In the genomic region with DNA sequence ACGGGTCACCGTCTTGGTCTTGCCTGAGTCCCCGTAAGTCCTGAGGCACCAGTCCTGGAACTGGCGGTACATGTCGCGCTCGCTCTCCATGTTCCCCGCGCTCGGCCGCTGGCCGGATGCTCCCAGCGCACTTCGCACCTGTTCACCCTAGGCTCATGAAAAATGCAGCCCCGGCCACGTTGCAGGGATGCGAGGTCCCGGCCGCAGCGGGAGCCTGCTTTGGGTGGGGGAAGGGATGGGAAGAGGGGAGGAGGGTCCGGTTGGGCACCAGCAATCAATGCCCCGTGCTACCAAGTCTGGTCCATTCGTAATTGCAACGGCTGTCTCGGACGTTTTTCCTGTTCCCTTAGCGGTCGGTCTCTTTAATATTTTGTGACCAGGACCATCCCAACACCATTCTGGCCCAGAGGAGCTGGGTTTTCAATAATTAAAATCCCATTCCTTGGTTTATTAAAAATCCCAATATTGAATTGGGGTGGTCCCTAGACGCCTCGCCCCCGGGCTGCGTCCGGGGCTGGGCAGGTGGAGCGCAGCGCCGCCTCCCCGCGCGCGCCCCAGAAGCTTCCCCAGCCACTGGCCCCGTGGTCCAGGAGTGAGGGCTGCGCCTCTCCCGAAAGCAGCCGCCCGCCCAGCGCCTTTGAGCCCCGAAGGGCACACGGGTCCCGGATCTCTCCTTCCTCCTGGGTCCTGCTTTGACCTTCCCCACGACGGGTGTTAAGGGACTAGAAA, we compare ENCODE assay signal across 9 cellular contexts. TPM values are rescaled to one million over a fixed set of nuclear protein-coding genes. Genes with fewer than 3 reads are reported as not detected.
DNase-seq lines count a peak whose midpoint lies in the region; ATAC-seq and TF ChIP-seq lines count a peak whose summit lies in the region.
"Had no signal": no experiment of that assay in that cellular context is flagged by ENCODE, and none has a peak within 500 bp of the region (broad histone marks: within the 10 kb centered on the region; RNA-seq: fewer than 3 reads in every experiment).

No MANE protein-coding gene starts in this region.

- no peaks in the 10 kb centered on the region for H3K9me3 ChIP-seq in MM.1S (replicated peaks; ENCODE audit: insufficient read depth, low read length)
- no peaks in the 10 kb centered on the region for H3K9me3 ChIP-seq in muscle layer of duodenum (ENCODE audit: control insufficient read depth in 1 of 2, low read length in 2 of 2)

- H4K20me1 ChIP-seq in MM.1S (ENCODE audit: insufficient read depth, low read length) = no peaks in the 10 kb centered on the region

- H3F3A ChIP-seq in MM.1S (ENCODE audit: insufficient read depth, low read length) = no peaks in the 10 kb centered on the region

- H3K9me3 Mint-ChIP-seq in chondrocyte (ENCODE audit: low read depth) = no peaks in the 10 kb centered on the region

- H3K4me3 Mint-ChIP-seq in chondrocyte (ENCODE audit: unreplicated experiment) = peak overlapping the region; percentile 69

- no peak overlapping the region for H3K4me3 ChIP-seq in MM.1S (ENCODE audit: low read length)
- H3K4me3 ChIP-seq in muscle layer of duodenum (ENCODE audit: low read depth in 1 of 2, low read length in 2 of 2) = peak overlapping the region; percentile 38 to 81

- H3K27ac Mint-ChIP-seq in chondrocyte (ENCODE audit: unreplicated experiment) = no peak overlapping the region
- H3K27ac Mint-ChIP-seq: naive thymus-derived CD4-positive, alpha-beta T cell had no signal

- no peak overlapping the region for H3K9ac ChIP-seq in MM.1S (ENCODE audit: low read length)

- peak; percentile 76 for DNase-seq in COR-L47 (lab: John Stamatoyannopoulos, UW)
- DNase-seq in MM.1S = no peak
- no peak for DNase-seq in chondrocyte (ENCODE audit: low spot score)
- DNase-seq in SKM-1 treated with dmso at 0.1 percent for 144 hours (lab: John Stamatoyannopoulos, UW; ENCODE audit: unreplicated experiment) = no peak
- DNase-seq in activated CD8-positive, alpha-beta memory T cell treated with anti-CD3 and anti-CD28 coated beads, Interleukin-2, amount 50 U/mL, for 48 hours = no peak
- DNase-seq in dedifferentiated amniotic fluid mesenchymal stem cell (ENCODE audit: extremely low spot score) = no peak

- peaks cover 28% of the 10 kb centered on the region for H3K4me1 Mint-ChIP-seq in chondrocyte (ENCODE audit: low read depth)

- H3K36me3 ChIP-seq in MM.1S (replicated peaks; ENCODE audit: insufficient read depth, low read length) (no peaks in the 10 kb centered on the region), muscle layer of duodenum (ENCODE audit: control insufficient read depth in 1 of 2, insufficient read depth in 2 of 2, low read length in 2 of 2) (no peaks in the 10 kb centered on the region)

- peak overlapping the region; percentile 90; the same call in 1 of the 2 replicates for H3K4me2 ChIP-seq in MM.1S (ENCODE audit: low read depth, low read length)

- peaks cover 79% of the 10 kb centered on the region for H3K27me3 Mint-ChIP-seq in chondrocyte (ENCODE audit: low read depth)

- no peak overlapping the region for H3K27ac ChIP-seq in MM.1S (ENCODE audit: low read length)
- H3K27ac ChIP-seq in muscle layer of duodenum (ENCODE audit: low read length) = no peak overlapping the region

- H3K4me1 ChIP-seq in MM.1S (ENCODE audit: low read length) (no peaks in the 10 kb centered on the region), muscle layer of duodenum (ENCODE audit: control insufficient read depth in 1 of 2, insufficient read depth in 2 of 2, low read length in 2 of 2) (peaks cover 0 to 30% of the 10 kb centered on the region in 2 donors)

- no peak for TF ChIP-seq CTCF in MM.1S (IDR thresholded peaks at IDR 0.05; ENCODE audit: low read length)
- no peak for TF ChIP-seq CTCF in chondrocyte (IDR thresholded peaks at IDR 0.05)

- H3K9me2 ChIP-seq in MM.1S (replicated peaks; ENCODE audit: insufficient read depth, low read length) = no peaks in the 10 kb centered on the region

- H3K79me2 ChIP-seq in MM.1S (ENCODE audit: low read length) = no peaks in the 10 kb centered on the region

- no peak for ATAC-seq in esophagus mucosa
- ATAC-seq: naive thymus-derived CD4-positive, alpha-beta T cell had no signal

- H3K27me3 ChIP-seq in MM.1S (replicated peaks; ENCODE audit: insufficient read depth, low read length) = no peaks in the 10 kb centered on the region
- H3K27me3 ChIP-seq in muscle layer of duodenum (ENCODE audit: low read depth, low read length) = peaks cover 25% of the 10 kb centered on the region

- no peaks in the 10 kb centered on the region for H3K36me3 Mint-ChIP-seq in chondrocyte (ENCODE audit: low read depth)
- H3K36me3 Mint-ChIP-seq: naive thymus-derived CD4-positive, alpha-beta T cell had no signal

- peak overlapping the region; percentile 84; the same call in 1 of the 2 replicates for H2AFZ ChIP-seq in MM.1S (ENCODE audit: low read length)

RNA-seq across cellular contexts. Expression of a gene that starts 1.4 kb away (rescaled TPM):
- total RNA-seq in chondrocyte (not detected in 3 replicates), esophagus mucosa (not detected)
- total RNA-seq: naive thymus-derived CD4-positive, alpha-beta T cell had no signal
